ENCODE assay signal across 18 cellular contexts in genomic region chr22:39155421-39155820, GRCh38. TPM values are rescaled to one million over a fixed set of nuclear protein-coding genes. Genes with fewer than 3 reads are reported as not detected.
DNase-seq lines count a peak whose midpoint lies in the region; ATAC-seq, FAIRE-seq and TF ChIP-seq lines count a peak whose summit lies in the region.
"Had no signal": no experiment of that assay in that cellular context is flagged by ENCODE, and none has a peak within 500 bp of the region (broad histone marks: within the 10 kb centered on the region; RNA-seq: fewer than 3 reads in every experiment).

No MANE protein-coding gene starts in this region.

- 87 to 92% (median 88%) methylated on average over 18 of the region's 18 CpGs for WGBS in spleen, 5 donors

- TF ChIP-seq POLR2A in spleen (IDR thresholded peaks at IDR 0.05) = no peak

- H3K4me1 ChIP-seq in kidney (ENCODE audit: control insufficient read depth in 1 of 2, insufficient read depth in 1 of 2, low read depth in 1 of 2, low read length in 2 of 2) (peaks cover 0 to 3% of the 10 kb centered on the region in 2 donors), spleen (peaks cover 10 to 30% (median 25%) of the 10 kb centered on the region in 6 donors)

- peaks cover 4 to 14% of the 10 kb centered on the region in 2 donors for H3K27me3 Mint-ChIP-seq in natural killer cell treated with Interleukin-12 subunit alpha and Interleukin-12 subunit beta and Interleukin-15 and Interleukin-18, amount 100 ng/mL, for 72 hours
- H3K27me3 Mint-ChIP-seq in natural killer cell (ENCODE audit: low read depth in 2 of 2) = no peaks in the 10 kb centered on the region
- H3K27me3 Mint-ChIP-seq in HFFc6 (ENCODE audit: insufficient read depth) = peaks cover 21% of the 10 kb centered on the region
- peaks cover 0 to 12% (median 4%) of the 10 kb centered on the region in 3 donors for H3K27me3 Mint-ChIP-seq in immature natural killer cell (ENCODE audit: low read depth in 3 of 3)
- H3K27me3 Mint-ChIP-seq: CD4-positive, alpha-beta T cell had no signal

- H3K4me1 Mint-ChIP-seq in natural killer cell treated with Interleukin-12 subunit alpha and Interleukin-12 subunit beta and Interleukin-15 and Interleukin-18, amount 100 ng/mL, for 72 hours (ENCODE audit: low read depth in 2 of 2) = peaks cover 18% of the 10 kb centered on the region in 2 donors
- H3K4me1 Mint-ChIP-seq in natural killer cell (peaks cover 15 to 21% of the 10 kb centered on the region in 2 donors), HFFc6 (ENCODE audit: low read depth) (peaks cover 7% of the 10 kb centered on the region; the same call in 1 of the 2 replicates), immature natural killer cell (peaks cover 19 to 21% of the 10 kb centered on the region in 2 donors)

- H3K4me3 ChIP-seq in kidney (ENCODE audit: low read length in 2 of 2) (no peak overlapping the region), spleen (no peak overlapping the region)

- no peaks in the 10 kb centered on the region for H3K36me3 Mint-ChIP-seq in natural killer cell treated with Interleukin-12 subunit alpha and Interleukin-12 subunit beta and Interleukin-15 and Interleukin-18, amount 100 ng/mL, for 72 hours
- H3K36me3 Mint-ChIP-seq in natural killer cell = no peaks in the 10 kb centered on the region
- H3K36me3 Mint-ChIP-seq in HFFc6 (ENCODE audit: low read depth) = no peaks in the 10 kb centered on the region
- H3K36me3 Mint-ChIP-seq in immature natural killer cell = no peaks in the 10 kb centered on the region

- peak; percentile 54 for DNase-seq in natural killer cell treated with Interleukin-12 subunit alpha and Interleukin-12 subunit beta and Interleukin-15 and Interleukin-18, amount 100 ng/mL, for 72 hours (ENCODE audit: low spot score)
- DNase-seq in natural killer cell (no peak), kidney (peak; percentile 63), spleen (peak; percentile 66), HFFc6 (no peak), anterior cingulate cortex (lab: John Stamatoyannopoulos, UW) (no peak), immature natural killer cell (no peak)
- DNase-seq: C1 segment of cervical spinal cord, Calu3, DMS79, GOT3, H9 had no signal

- H3K9ac ChIP-seq in kidney (ENCODE audit: low read length in 2 of 2) = no peak overlapping the region

- no peak overlapping the region for H3K27ac Mint-ChIP-seq in natural killer cell treated with Interleukin-12 subunit alpha and Interleukin-12 subunit beta and Interleukin-15 and Interleukin-18, amount 100 ng/mL, for 72 hours
- H3K27ac Mint-ChIP-seq in natural killer cell (no peak overlapping the region), HFFc6 (no peak overlapping the region), immature natural killer cell (no peak overlapping the region)
- H3K27ac Mint-ChIP-seq: B cell; CD4-positive, alpha-beta T cell; H9 had no signal

- H3K27me3 ChIP-seq in spleen (replicated peaks in 1 of 7) = peaks cover 0 to 27% (median 0%) of the 10 kb centered on the region in 7 donors

- intact Hi-C loops in natural killer cell (cut with micrococcal nuclease) = no loop called here
- intact Hi-C loops in kidney (cut with DNase I) = no loop called here
- intact Hi-C loops in spleen (cut with DNase I; ENCODE audit: low total_unique reads) = no loop called here

- no peak for FAIRE-seq in kidney (lab: Jason Lieb, UNC)
- FAIRE-seq: A204.1, GM12891, GM19239, HepG2 had no signal

- H3K9me3 Mint-ChIP-seq in natural killer cell treated with Interleukin-12 subunit alpha and Interleukin-12 subunit beta and Interleukin-15 and Interleukin-18, amount 100 ng/mL, for 72 hours = no peaks in the 10 kb centered on the region
- no peaks in the 10 kb centered on the region for H3K9me3 Mint-ChIP-seq in natural killer cell
- no peaks in the 10 kb centered on the region; the same call in 1 of the 2 replicates for H3K9me3 Mint-ChIP-seq in HFFc6
- H3K9me3 Mint-ChIP-seq in immature natural killer cell = peaks cover 0 to 1% (median 0%) of the 10 kb centered on the region in 6 donors
- H3K9me3 Mint-ChIP-seq: CD4-positive, alpha-beta T cell had no signal

- H3K9me3 ChIP-seq in kidney (ENCODE audit: control insufficient read depth in 1 of 2, low read length in 2 of 2) (no peaks in the 10 kb centered on the region), spleen (no peaks in the 10 kb centered on the region)

- no peak overlapping the region for H3K4me3 Mint-ChIP-seq in natural killer cell treated with Interleukin-12 subunit alpha and Interleukin-12 subunit beta and Interleukin-15 and Interleukin-18, amount 100 ng/mL, for 72 hours
- no peak overlapping the region for H3K4me3 Mint-ChIP-seq in natural killer cell
- no peak overlapping the region for H3K4me3 Mint-ChIP-seq in HFFc6
- no peak overlapping the region for H3K4me3 Mint-ChIP-seq in immature natural killer cell
- H3K4me3 Mint-ChIP-seq: B cell, H9 had no signal

- H3K27ac ChIP-seq in kidney (ENCODE audit: low read depth in 2 of 2, low read length in 2 of 2) (no peak overlapping the region), spleen (no peak overlapping the region)

- TF ChIP-seq CTCF in natural killer cell (IDR thresholded peaks at IDR 0.05) (no peak), kidney (IDR thresholded peaks at IDR 0.05; ENCODE audit: borderline replicate concordance, extremely low read depth, insufficient read depth) (no peak), spleen (IDR thresholded peaks at IDR 0.05 in 8 of 11, conservative IDR thresholded peaks at IDR 0.05 in 3 of 11) (no peak), HFFc6 (IDR thresholded peaks at IDR 0.05) (no peak)

- ATAC-seq in natural killer cell treated with Interleukin-12 subunit alpha and Interleukin-12 subunit beta and Interleukin-15 and Interleukin-18, amount 100 ng/mL, for 72 hours = no peak
- no peak for ATAC-seq in natural killer cell
- ATAC-seq: HepG2 had no signal

- H3K36me3 ChIP-seq in kidney (ENCODE audit: control insufficient read depth in 1 of 2, insufficient read depth in 2 of 2, low read length in 2 of 2) (no peaks in the 10 kb centered on the region), spleen (no peaks in the 10 kb centered on the region)

RNA-seq across cellular contexts. Expression of gene CBX7, which starts 2.9 kb away (rescaled TPM):
- total RNA-seq in natural killer cell treated with Interleukin-12 subunit alpha and Interleukin-12 subunit beta and Interleukin-15 and Interleukin-18, amount 100 ng/mL, for 72 hours = 10 to 100 TPM in 1 of 2 donors, 1 to 10 TPM in 1; 4.9 to 11.1 TPM
- total RNA-seq in natural killer cell (10 to 100 TPM; 49.6 to 52.9 (median 50.0) TPM), kidney (65.2 TPM), spleen (10 to 100 TPM; 50.9 to 99.4 (median 64.6) TPM)
- polyA plus RNA-seq in kidney (ENCODE audit: insufficient read depth, low read depth, low replicate concordance) (39.3 TPM), spleen (10 to 100 TPM; 20.2 to 62.0 (median 26.8) TPM), immature natural killer cell (1 to 10 TPM; 4.5 to 9.6 (median 9.1) TPM)
- total RNA-seq in HFFc6 (2021; fragmentation: NEBNext Ultra II Directional; extraction: Animal tissue kit (Norgen Biotek cat#: 25700)) = 1 to 10 TPM; 6.2 to 7.2 (median 6.8) TPM

RNA-seq across cellular contexts. Expression of gene APOBEC3H, which starts 58.4 kb away (rescaled TPM):
- total RNA-seq in natural killer cell treated with Interleukin-12 subunit alpha and Interleukin-12 subunit beta and Interleukin-15 and Interleukin-18, amount 100 ng/mL, for 72 hours = 1 to 10 TPM; 6.2 to 6.9 TPM
- 10 to 100 TPM; 14.1 to 17.0 (median 14.6) TPM for total RNA-seq in natural killer cell
- total RNA-seq in kidney = 0.79 TPM
- not detected for polyA plus RNA-seq in kidney (ENCODE audit: insufficient read depth, low read depth, low replicate concordance)
- total RNA-seq in spleen = 1 to 10 TPM in 5 of 7 donors, under 1 TPM in 1, not detected in 1; 0.70 to 3.8 (median 2.2) TPM
- 1 to 10 TPM; 1.8 to 3.4 (median 2.3) TPM for polyA plus RNA-seq in spleen
- total RNA-seq in HFFc6 (2021; fragmentation: NEBNext Ultra II Directional; extraction: Animal tissue kit (Norgen Biotek cat#: 25700)) = under 1 TPM in 2 of 6 experiments, not detected in 4; 0.33 to 0.37 TPM
- 10 to 100 TPM; 16.7 to 22.2 (median 21.7) TPM for polyA plus RNA-seq in immature natural killer cell
- total RNA-seq: Calu3 had no signal

Comparison
In these comparisons a context has a peak if more than half of its experiments do, and no peak if none do; other contexts are left out.
1. DNase-seq: peak in natural killer cell treated with Interleukin-12 subunit alpha and Interleukin-12 subunit beta and Interleukin-15 and Interleukin-18, amount 100 ng/mL, for 72 hours (single experiment), kidney (single experiment) and spleen (single experiment); none in natural killer cell (single experiment), HFFc6 (single experiment), anterior cingulate cortex (0 of 58) and immature natural killer cell (0 of 3).